In the genomic region with DNA sequence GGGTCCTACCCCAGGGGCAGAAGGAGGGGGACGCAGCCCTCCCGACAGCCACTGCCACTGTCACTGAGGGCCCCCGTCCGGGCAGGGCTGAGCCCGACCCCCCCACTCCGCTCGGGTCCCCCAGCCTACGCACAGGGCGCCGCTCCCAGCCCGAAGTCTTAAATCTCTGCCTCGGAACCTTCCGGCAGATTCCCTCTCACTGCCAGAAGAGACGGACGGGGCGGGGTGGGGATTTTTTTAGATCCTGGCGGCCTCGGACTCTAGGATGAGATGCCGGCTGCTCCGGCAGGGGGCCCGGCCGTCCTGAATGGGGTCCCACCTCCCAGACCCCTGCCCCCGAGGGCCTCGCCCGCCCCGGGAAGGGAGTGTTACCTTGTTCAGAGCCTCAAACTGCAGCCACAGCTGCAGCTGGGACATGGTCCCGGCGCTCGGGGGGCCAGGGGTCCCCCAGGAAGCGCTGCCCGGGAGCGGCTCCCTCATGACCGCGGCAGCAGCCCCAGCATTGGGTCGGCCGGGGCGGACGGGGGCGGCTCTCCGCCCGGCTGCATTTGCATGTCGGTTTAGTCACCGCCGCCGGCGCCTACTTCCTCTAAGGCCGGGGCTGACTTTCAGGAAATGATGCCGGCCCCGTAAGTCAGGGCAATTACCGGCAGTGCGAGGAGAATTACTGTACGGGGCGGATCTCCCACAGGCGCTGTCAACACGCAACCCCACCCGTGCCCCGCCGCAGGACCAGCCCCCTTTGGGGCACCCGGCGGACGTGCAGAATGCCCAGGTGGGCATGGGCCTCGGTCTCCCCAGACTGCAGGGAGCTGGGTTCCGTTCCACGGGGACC, we compare ENCODE assay signal across 8 cellular contexts. TPM values are rescaled to one million over a fixed set of nuclear protein-coding genes. Genes with fewer than 3 reads are reported as not detected.
DNase-seq lines count a peak whose midpoint lies in the region; ATAC-seq and TF ChIP-seq lines count a peak whose summit lies in the region.

No MANE protein-coding gene starts in this region.

- peaks cover 34% of the 10 kb centered on the region for H3K4me1 ChIP-seq in OCI-LY7 (ENCODE audit: insufficient read depth, low read length, poor library complexity, severe bottlenecking)

- H3K27ac Mint-ChIP-seq in nephron progenitor cell (no peak overlapping the region), progenitor cell of endocrine pancreas (no peak overlapping the region)
- H3K27ac Mint-ChIP-seq in stimulated activated naive CD8-positive, alpha-beta T cell treated with anti-CD3 and anti-CD28 coated beads, Interleukin-15, Interleukin-2, amounts not matched to agents 100 ng/mL and 50 ng/mL, for 24 hours: peak overlapping the region; percentile 91

- H3K4me3 Mint-ChIP-seq in nephron progenitor cell (peak overlapping the region; percentile 50), progenitor cell of endocrine pancreas (ENCODE audit: low read depth) (no peak overlapping the region)
- peak overlapping the region; percentile 87 for H3K4me3 Mint-ChIP-seq in stimulated activated naive CD8-positive, alpha-beta T cell treated with anti-CD3 and anti-CD28 coated beads, Interleukin-15, Interleukin-2, amounts not matched to agents 100 ng/mL and 50 ng/mL, for 24 hours

- DNase-seq in GM04504 (ENCODE audit: low read depth) (peak; percentile 83), OCI-LY7 (ENCODE audit: low spot score) (peak; percentile 89), fibroblast of the aortic adventitia (ENCODE audit: low read depth) (peak; percentile 89), nephron progenitor cell (peak; percentile 73), progenitor cell of endocrine pancreas (ENCODE audit: low spot score, unreplicated experiment) (no peak)
- peak; percentile 64 to 85 for DNase-seq in activated T-helper 1 cell treated with anti-CD3 and anti-CD28 coated beads, Interleukin-2, amount 50 U/mL, for 16 hours (ENCODE audit: low read depth in 1 of 2, low spot score in 1 of 2)

- no peaks in the 10 kb centered on the region for H3K9me3 Mint-ChIP-seq in nephron progenitor cell
- H3K9me3 Mint-ChIP-seq in stimulated activated naive CD8-positive, alpha-beta T cell treated with anti-CD3 and anti-CD28 coated beads, Interleukin-15, Interleukin-2, amounts not matched to agents 100 ng/mL and 50 ng/mL, for 24 hours: no peaks in the 10 kb centered on the region
- no peaks in the 10 kb centered on the region for H3K9me3 Mint-ChIP-seq in progenitor cell of endocrine pancreas (ENCODE audit: low read depth)

- CTCF ChIA-PET in OCI-LY7 (lab: Charles Lee; ENCODE audit: unreplicated experiment): no interaction called here

- H3K4me3 ChIP-seq in OCI-LY7 (ENCODE audit: low read depth, low read length, poor library complexity, severe bottlenecking) (peak overlapping the region; percentile 71), fibroblast of the aortic adventitia (ENCODE audit: low read depth, low read length) (peak overlapping the region; percentile 90)

- H4K20me1 ChIP-seq in OCI-LY7 (ENCODE audit: insufficient read depth, low read length): no peaks in the 10 kb centered on the region

- intact Hi-C loops in OCI-LY7 (cut with micrococcal nuclease; ENCODE audit: unreplicated experiment): loop anchor here (2.0 to 5.0 kb wide), 2 partner anchors 40 to 109 kb away; a partner anchor contains a TSS

- H3K9me2 ChIP-seq in OCI-LY7 (ENCODE audit: insufficient read depth, low read length): no peaks in the 10 kb centered on the region

- no peaks in the 10 kb centered on the region for H3K36me3 Mint-ChIP-seq in nephron progenitor cell (ENCODE audit: low read depth)
- H3K36me3 Mint-ChIP-seq in stimulated activated naive CD8-positive, alpha-beta T cell treated with anti-CD3 and anti-CD28 coated beads, Interleukin-15, Interleukin-2, amounts not matched to agents 100 ng/mL and 50 ng/mL, for 24 hours (ENCODE audit: low read depth): peaks cover 8% of the 10 kb centered on the region
- no peaks in the 10 kb centered on the region for H3K36me3 Mint-ChIP-seq in progenitor cell of endocrine pancreas (ENCODE audit: insufficient read depth)

- 0 out of 2 replicates have a peak overlapping the region, but pooled peaks have one; percentile 35 for H2AFZ ChIP-seq in OCI-LY7 (ENCODE audit: low read length)

- no TSS peak for BruUV-seq in OCI-LY7 (replicated peaks; lab: Mats Ljungman, UMichigan)

- no peaks in the 10 kb centered on the region for H3K79me2 ChIP-seq in OCI-LY7 (ENCODE audit: insufficient read depth, low read depth, low read length)

- H3K36me3 ChIP-seq in OCI-LY7 (ENCODE audit: insufficient read depth, low read length): peaks cover 11% of the 10 kb centered on the region; the same call in 1 of the 2 replicates

- ATAC-seq in HG02642 (IDR thresholded peaks at IDR 0.05; ENCODE audit: poor library complexity, unreplicated experiment): peak; percentile 56

- H3K27me3 Mint-ChIP-seq in nephron progenitor cell (ENCODE audit: low read depth, poor library complexity) (no peaks in the 10 kb centered on the region), progenitor cell of endocrine pancreas (no peaks in the 10 kb centered on the region)
- H3K27me3 Mint-ChIP-seq in stimulated activated naive CD8-positive, alpha-beta T cell treated with anti-CD3 and anti-CD28 coated beads, Interleukin-15, Interleukin-2, amounts not matched to agents 100 ng/mL and 50 ng/mL, for 24 hours: no peaks in the 10 kb centered on the region

- POLR2A ChIA-PET in OCI-LY7 (lab: Charles Lee): no interaction called here

- peak overlapping the region; percentile 99 for H3K4me2 ChIP-seq in OCI-LY7 (ENCODE audit: low read length)

- no peaks in the 10 kb centered on the region for H3K9me3 ChIP-seq in OCI-LY7 (ENCODE audit: low read length)

- TF ChIP-seq CTCF in OCI-LY7 (conservative IDR thresholded peaks at IDR 0.05; ENCODE audit: low read length) (no peak), fibroblast of the aortic adventitia (IDR thresholded peaks at IDR 0.05; ENCODE audit: insufficient read depth, low read length) (no peak), nephron progenitor cell (IDR thresholded peaks at IDR 0.05) (no peak), progenitor cell of endocrine pancreas (IDR thresholded peaks at IDR 0.05; ENCODE audit: unreplicated experiment) (no peak)

- peak overlapping the region; percentile 85 for H3K27ac ChIP-seq in OCI-LY7 (ENCODE audit: low read depth, low read length, poor library complexity, severe bottlenecking)

- peaks cover 11% of the 10 kb centered on the region for H3K4me1 Mint-ChIP-seq in nephron progenitor cell
- H3K4me1 Mint-ChIP-seq in stimulated activated naive CD8-positive, alpha-beta T cell treated with anti-CD3 and anti-CD28 coated beads, Interleukin-15, Interleukin-2, amounts not matched to agents 100 ng/mL and 50 ng/mL, for 24 hours (ENCODE audit: low read depth): peaks cover 38% of the 10 kb centered on the region
- no peaks in the 10 kb centered on the region for H3K4me1 Mint-ChIP-seq in progenitor cell of endocrine pancreas (ENCODE audit: low read depth)

RNA-seq across cellular contexts. Expression of a gene that starts 28.1 kb away (rescaled TPM):
- 184 and 203 TPM in 2 replicates for total RNA-seq in OCI-LY7 (2014; rRNA removed; shearing (Covaris generic))
- total RNA-seq in OCI-LY7 (2022) (148 and 156 TPM in 2 replicates), fibroblast of the aortic adventitia (ENCODE audit: low replicate concordance) (156 and 288 TPM in 2 replicates), progenitor cell of endocrine pancreas (231 and 236 TPM in 2 replicates)

RNA-seq across cellular contexts. Expression of a gene that starts 36.8 kb away (rescaled TPM):
- 153 and 165 TPM in 2 replicates for total RNA-seq in OCI-LY7 (2014; rRNA removed; shearing (Covaris generic))
- total RNA-seq in OCI-LY7 (2022) (160 and 193 TPM in 2 replicates), fibroblast of the aortic adventitia (ENCODE audit: low replicate concordance) (27.7 and 91.2 TPM in 2 replicates), progenitor cell of endocrine pancreas (161 TPM in 2 replicates)

RNA-seq across cellular contexts. Expression of a gene that starts 42.1 kb away (rescaled TPM):
- 17.6 and 26.6 TPM in 2 replicates for total RNA-seq in OCI-LY7 (2014; rRNA removed; shearing (Covaris generic))
- 43.3 and 48.8 TPM in 2 replicates for total RNA-seq in OCI-LY7 (2022)
- total RNA-seq in fibroblast of the aortic adventitia (ENCODE audit: low replicate concordance): 18.5 and 41.2 TPM in 2 replicates
- total RNA-seq in progenitor cell of endocrine pancreas: 40.9 and 43.2 TPM in 2 replicates
